Comparison of ENCODE assay signal across 8 cellular contexts in the genomic region with DNA sequence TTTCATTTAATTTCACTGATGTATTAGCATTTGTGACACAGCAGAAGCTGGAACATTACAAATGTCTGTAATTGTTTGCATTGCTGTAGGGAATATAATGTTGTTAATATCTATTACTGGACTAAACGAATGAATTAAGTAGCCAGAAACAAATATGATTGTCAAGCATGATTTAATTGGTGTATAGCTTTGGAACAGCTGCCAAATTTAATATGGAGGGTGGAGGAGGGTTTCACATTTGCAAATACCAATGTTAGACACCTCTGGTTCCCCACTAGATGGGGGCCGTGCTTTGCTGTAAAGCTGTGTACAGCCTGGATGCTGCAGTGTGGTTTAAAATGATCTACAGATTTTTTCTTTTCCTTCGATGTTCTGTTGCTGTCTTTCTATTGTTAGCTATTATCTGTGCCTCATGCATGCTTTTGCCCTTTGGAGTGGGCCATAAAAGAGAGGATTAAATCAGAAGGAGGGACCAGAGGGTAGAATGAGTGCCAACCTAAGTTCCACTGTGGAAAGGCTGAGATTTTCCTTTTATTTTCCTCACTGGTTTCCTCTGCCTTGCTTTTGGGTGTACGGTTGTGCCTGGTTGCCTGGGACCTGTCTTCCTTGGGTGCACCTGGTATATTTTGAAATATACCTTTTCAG. TPM values are rescaled to one million over a fixed set of nuclear protein-coding genes. Genes with fewer than 3 reads are reported as not detected.
A peak's percentile ranks its signal among the peaks of the same experiment; 100 is the strongest.
DNase-seq lines count a peak whose midpoint lies in the region; ATAC-seq, FAIRE-seq and TF ChIP-seq lines count a peak whose summit lies in the region.

No MANE protein-coding gene starts in this region.

- FAIRE-seq in GM19239 (lab: Jason Lieb, UNC): no peak

- peaks cover under 1% of the 10 kb centered on the region for H3K27me3 Mint-ChIP-seq in stimulated activated naive CD8-positive, alpha-beta T cell treated with anti-CD3 and anti-CD28 coated beads, Interleukin-15, amount 100 ng/mL, for 72 hours

- intact Hi-C loops in left ventricle myocardium superior (cut with micrococcal nuclease): no loop called here

- no peak overlapping the region for H3K4me3 Mint-ChIP-seq in stimulated activated naive CD8-positive, alpha-beta T cell treated with anti-CD3 and anti-CD28 coated beads, Interleukin-15, amount 100 ng/mL, for 72 hours

- peak; percentile 73 for TF ChIP-seq CTCF in epithelial cell of proximal tubule (conservative IDR thresholded peaks at IDR 0.05; ENCODE audit: low read depth, low read length)

- DNase-seq in stimulated activated naive CD8-positive, alpha-beta T cell treated with anti-CD3 and anti-CD28 coated beads, Interleukin-15, amount 100 ng/mL, for 72 hours: no peak
- DNase-seq in stimulated activated naive CD8-positive, alpha-beta T cell treated with anti-CD3 and anti-CD28 coated beads, Interleukin-15, Interleukin-2, amounts not matched to agents 100 U/mL and 50 U/mL, for 24 hours: no peak
- peak; percentile 62 for DNase-seq in NCI-H526 treated with DMSO at 0.1 percent for 48 hours (lab: John Stamatoyannopoulos, UW)
- DNase-seq in epithelial cell of proximal tubule (ENCODE audit: low read depth): no peak
- DNase-seq in activated effector memory CD4-positive, alpha-beta T cell treated with anti-CD3 and anti-CD28 coated beads, Interleukin-2, amount 50 U/mL, for 16 hours: no peak
- DNase-seq in GM19239 (ENCODE audit: insufficient read length, low spot score): no peak
- DNase-seq in activated gamma-delta T cell treated with Interleukin-2 at 50 U/mL for 16 hours: no peak
- no peak for DNase-seq in left ventricle myocardium superior

- no peak overlapping the region for H3K4me3 ChIP-seq in epithelial cell of proximal tubule (ENCODE audit: low read depth, low read length)

- H3K4me1 Mint-ChIP-seq in stimulated activated naive CD8-positive, alpha-beta T cell treated with anti-CD3 and anti-CD28 coated beads, Interleukin-15, amount 100 ng/mL, for 72 hours: no peaks in the 10 kb centered on the region

- no peak overlapping the region for H3K27ac Mint-ChIP-seq in stimulated activated naive CD8-positive, alpha-beta T cell treated with anti-CD3 and anti-CD28 coated beads, Interleukin-15, amount 100 ng/mL, for 72 hours

- peak; percentile 59 for ATAC-seq in stimulated activated naive CD8-positive, alpha-beta T cell treated with anti-CD3 and anti-CD28 coated beads, Interleukin-15, amount 100 ng/mL, for 72 hours
- ATAC-seq in stimulated activated naive CD8-positive, alpha-beta T cell treated with anti-CD3 and anti-CD28 coated beads, Interleukin-15, Interleukin-2, amounts not matched to agents 100 U/mL and 50 U/mL, for 24 hours: no peak
- ATAC-seq in left ventricle myocardium superior: no peak

- no peaks in the 10 kb centered on the region for H3K9me3 Mint-ChIP-seq in stimulated activated naive CD8-positive, alpha-beta T cell treated with anti-CD3 and anti-CD28 coated beads, Interleukin-15, amount 100 ng/mL, for 72 hours

RNA-seq across cellular contexts. Expression of a gene that starts 23.1 kb away (rescaled TPM):
- total RNA-seq in epithelial cell of proximal tubule (8.5 and 10.0 TPM in 2 replicates), left ventricle myocardium superior (40.8 TPM)

RNA-seq across cellular contexts. Expression of a gene that starts 23.2 kb away (rescaled TPM):
- 9.1 and 20.0 TPM in 2 replicates for total RNA-seq in epithelial cell of proximal tubule
- 25.7 TPM for total RNA-seq in left ventricle myocardium superior
